8 cellular contexts compared by ENCODE assay signal in genomic region chr18:67199993-67200617, GRCh38.
DNase-seq lines count a peak whose midpoint lies in the region; ATAC-seq, FAIRE-seq and TF ChIP-seq lines count a peak whose summit lies in the region.

No MANE protein-coding gene starts in this region.

- no peaks in the 10 kb centered on the region for H3K36me3 ChIP-seq in cardiac muscle cell
- H3K36me3 ChIP-seq in HEK293 (ENCODE audit: control insufficient read depth in 2 of 2, insufficient read depth in 1 of 2, low read length in 2 of 2), result no peaks in the 10 kb centered on the region
- H3K36me3 ChIP-seq in esophagus muscularis mucosa, result no peaks in the 10 kb centered on the region
- no peaks in the 10 kb centered on the region for H3K36me3 ChIP-seq in neuronal stem cell (replicated peaks in 1 of 2; ENCODE audit: control insufficient read depth in 2 of 2, insufficient read depth in 2 of 2, low read length in 2 of 2)

- no peak overlapping the region for H3K4me3 ChIP-seq in cardiac muscle cell
- no peak overlapping the region for H3K4me3 ChIP-seq in HEK293 (ENCODE audit: low read depth, low read length)
- no peak overlapping the region for H3K4me3 ChIP-seq in esophagus muscularis mucosa
- no peak overlapping the region for H3K4me3 ChIP-seq in neuronal stem cell (ENCODE audit: low read length in 2 of 2)

- no peak overlapping the region for H4K91ac ChIP-seq in neuronal stem cell (ENCODE audit: low read depth, low read length, poor library complexity)

- no peak overlapping the region for H2AFZ ChIP-seq in neuronal stem cell (ENCODE audit: low read length)

- no peak overlapping the region for H3K4me2 ChIP-seq in neuronal stem cell (ENCODE audit: insufficient read depth, low read length, poor library complexity, severe bottlenecking)

- no peak for ATAC-seq in Right ventricle myocardium inferior

- CTCF ChIA-PET in HEK293 (lab: Yijun Ruan, JAX), result interaction anchor here (0.6 to 4.1 kb wide), 21 partner anchors 9 to 1538 kb away, joined by 3 to 85 read pairs (median 4); no protein-coding TSS in a partner anchor

- no peak for TF ChIP-seq EP300 in esophagus muscularis mucosa (IDR thresholded peaks at IDR 0.05)

- H3K14ac ChIP-seq in neuronal stem cell (ENCODE audit: low read length), result no peak overlapping the region

- H2BK120ac ChIP-seq in neuronal stem cell (ENCODE audit: low read depth, low read length), result no peak overlapping the region

- H3K9ac ChIP-seq in neuronal stem cell (ENCODE audit: low read depth, low read length, poor library complexity), result no peak overlapping the region

- no peaks in the 10 kb centered on the region for H3K4me1 ChIP-seq in cardiac muscle cell (ENCODE audit: low read depth)
- no peaks in the 10 kb centered on the region for H3K4me1 ChIP-seq in HEK293 (ENCODE audit: control insufficient read depth, insufficient read depth, low read length)
- H3K4me1 ChIP-seq in esophagus muscularis mucosa, result no peaks in the 10 kb centered on the region
- no peaks in the 10 kb centered on the region for H3K4me1 ChIP-seq in neuronal stem cell (ENCODE audit: control insufficient read depth in 2 of 2, insufficient read depth in 1 of 2, low read depth in 1 of 2, low read length in 2 of 2)

- H2BK5ac ChIP-seq in neuronal stem cell (ENCODE audit: low read length), result no peak overlapping the region

- TF ChIP-seq CTCF in cardiac muscle cell (IDR thresholded peaks at IDR 0.05; ENCODE audit: low read depth, low read length) (peak; percentile 67), HEK293 (tag by site-specific recombination; IDR thresholded peaks at IDR 0.05) (no peak), LNCAP (IDR thresholded peaks at IDR 0.05) (peak; percentile 76), esophagus muscularis mucosa (IDR thresholded peaks at IDR 0.05) (peak; percentile 45 to 65 (median 54))

- H3K23ac ChIP-seq in neuronal stem cell (ENCODE audit: low read depth, low read length, poor library complexity), result no peak overlapping the region

- H3K79me1 ChIP-seq in neuronal stem cell (ENCODE audit: low read depth, low read length), result no peaks in the 10 kb centered on the region

- intact Hi-C loops in Right ventricle myocardium inferior (cut with DNase I), result loop anchor here (2.0 kb wide), 1 partner anchor 95 kb away; no protein-coding TSS in a partner anchor
- intact Hi-C loops in esophagus muscularis mucosa (cut with DNase I), result loop anchor here (10.0 kb wide), 1 partner anchor 95 kb away; no protein-coding TSS in a partner anchor
- intact Hi-C loops in posterior cingulate gyrus (cut with DNase I), result loop anchor here (1.0 kb wide), 1 partner anchor 96 kb away; no protein-coding TSS in a partner anchor

- H3K27ac ChIP-seq in cardiac muscle cell (no peak overlapping the region), HEK293 (ENCODE audit: extremely low read depth, low read depth, low read length) (no peak overlapping the region), esophagus muscularis mucosa (replicated peaks in 1 of 4) (no peak overlapping the region), neuronal stem cell (replicated peaks; ENCODE audit: low read length) (no peak overlapping the region)

- no peak overlapping the region for H4K8ac ChIP-seq in neuronal stem cell (ENCODE audit: low read depth, low read length)

- 45% methylated on average over 3 of the region's 3 CpGs for WGBS in esophagus muscularis mucosa
- no CpG with 5 or more reads among the region's 3 CpGs for WGBS in neuronal stem cell (ENCODE audit: extremely low coverage in 2 of 2, insufficient read length in 2 of 2, insufficient replicate concordance in 1 of 2), 2 donors

- H3K27me3 ChIP-seq in cardiac muscle cell, result no peaks in the 10 kb centered on the region
- peaks cover 0 to 14% (median 0%) of the 10 kb centered on the region in 4 donors for H3K27me3 ChIP-seq in esophagus muscularis mucosa
- no peaks in the 10 kb centered on the region for H3K27me3 ChIP-seq in neuronal stem cell (ENCODE audit: control insufficient read depth in 3 of 3, insufficient read depth in 3 of 3, low read depth in 1 of 3, low read length in 3 of 3)

- POLR2A ChIA-PET in HEK293 (lab: Yijun Ruan, JAX), result no interaction called here

- H2BK15ac ChIP-seq in neuronal stem cell (ENCODE audit: low read length), result no peak overlapping the region

- peak; percentile 75 for FAIRE-seq in RCC 7860 (lab: Jason Lieb, UNC)

- DNase-seq in cardiac muscle cell (ENCODE audit: low read depth in 1 of 2, low spot score in 1 of 2) (peak; percentile 52 to 78), Right ventricle myocardium inferior (ENCODE audit: missing footprints) (no peak), RCC 7860 (ENCODE audit: low spot score) (peak; percentile 22), esophagus muscularis mucosa (ENCODE audit: extremely low spot score) (no peak), neuronal stem cell (ENCODE audit: low spot score) (peak; percentile 48), posterior cingulate gyrus (no peak)

- H3K18ac ChIP-seq in neuronal stem cell (ENCODE audit: low read length), result no peak overlapping the region

- no peak overlapping the region for H2BK12ac ChIP-seq in neuronal stem cell (ENCODE audit: low read length)

- no peak for TF ChIP-seq POLR2A in esophagus muscularis mucosa (IDR thresholded peaks at IDR 0.05; ENCODE audit: low read depth)

- H3K9me3 ChIP-seq in cardiac muscle cell (ENCODE audit: low read depth) (no peaks in the 10 kb centered on the region), HEK293 (ENCODE audit: control insufficient read depth, insufficient read depth, low read depth, low read length) (no peaks in the 10 kb centered on the region), esophagus muscularis mucosa (no peaks in the 10 kb centered on the region), neuronal stem cell (replicated peaks in 1 of 2; ENCODE audit: control insufficient read depth in 2 of 2, insufficient read depth in 1 of 2, low read depth in 1 of 2, low read length in 2 of 2) (no peaks in the 10 kb centered on the region)

- H2AK5ac ChIP-seq in neuronal stem cell (ENCODE audit: low read depth, low read length), result no peak overlapping the region

- H3K4ac ChIP-seq in neuronal stem cell (ENCODE audit: low read length), result no peak overlapping the region

TF ChIP-seq in HEK293, 187 proteins besides CTCF, POLR2A, EP300 and RAD21:
- peak; percentile 68 for TF ChIP-seq ZNF654 (tag by site-specific recombination; IDR thresholded peaks at IDR 0.05; ENCODE audit: low read depth)
- no peak for TF ChIP-seq ZSCAN30 (tag by site-specific recombination; IDR thresholded peaks at IDR 0.05)
- TF ChIP-seq ZNF302 (tag by site-specific recombination; IDR thresholded peaks at IDR 0.05; ENCODE audit: low read depth), result no peak
- no peak for TF ChIP-seq ZNF785 (tag by site-specific recombination; IDR thresholded peaks at IDR 0.05)
- TF ChIP-seq ZNF354C (tag by site-specific recombination; IDR thresholded peaks at IDR 0.05; ENCODE audit: borderline replicate concordance, low read depth), result no peak
- no peak for TF ChIP-seq ZBTB11 (tag by site-specific recombination; conservative IDR thresholded peaks at IDR 0.05; ENCODE audit: low read depth)
- no peak for TF ChIP-seq ZNF692 (tag by site-specific recombination; IDR thresholded peaks at IDR 0.05)
- TF ChIP-seq ZSCAN23 (tag by site-specific recombination; IDR thresholded peaks at IDR 0.05), result no peak

Comparison
In these comparisons a context has a peak if more than half of its experiments do, and no peak if none do; other contexts are left out.
1. DNase-seq: peak in cardiac muscle cell (2 of 2), RCC 7860 (single experiment) and neuronal stem cell (single experiment); none in Right ventricle myocardium inferior (single experiment), esophagus muscularis mucosa (single experiment) and posterior cingulate gyrus (0 of 10).